Comparison of ENCODE assay signal across 10 cellular contexts in genomic region chr1:230191079-230191478, GRCh38.
DNase-seq lines count a peak whose midpoint lies in the region; ATAC-seq and TF ChIP-seq lines count a peak whose summit lies in the region.
"Had no signal": no experiment of that assay in that cellular context is flagged by ENCODE, and none has a peak within 500 bp of the region (broad histone marks: within the 10 kb centered on the region; RNA-seq: fewer than 3 reads in every experiment).

No MANE protein-coding gene starts in this region.

- DNase-seq in NCI-H510A treated with DMSO at 0.1 percent for 48 hours (lab: John Stamatoyannopoulos, UW) (peak; percentile 37), NCI-H510A (lab: John Stamatoyannopoulos, UW) (no peak), dorsolateral prefrontal cortex (peak in 3 of 10 donors; percentile 58 to 72 (median 64)), medulla oblongata (ENCODE audit: extremely low spot score) (peak; percentile 91), uterus (peak; percentile 44 to 72), breast epithelium (ENCODE audit: low spot score in 2 of 2) (no peak)
- DNase-seq: activated T-cell treated with anti-CD3 and anti-CD28 coated beads, Interleukin-2, amount 50 U/mL, for 4 hours; PC-3 had no signal

- H3K4me3 ChIP-seq in dorsolateral prefrontal cortex: no peak overlapping the region
- H3K4me3 ChIP-seq in uterus: no peak overlapping the region
- no peak overlapping the region for H3K4me3 ChIP-seq in breast epithelium

- intact Hi-C loops in dorsolateral prefrontal cortex (cut with DNase I): no loop called here
- intact Hi-C loops in uterus (cut with DNase I; ENCODE audit: low total_unique reads): no loop called here
- intact Hi-C loops in breast epithelium (cut with DNase I; ENCODE audit: low total_unique reads): no loop called here

- ATAC-seq in HG02588 (IDR thresholded peaks at IDR 0.05; ENCODE audit: unreplicated experiment) (no peak), HG03439 (IDR thresholded peaks at IDR 0.05; ENCODE audit: unreplicated experiment) (no peak)
- ATAC-seq: activated T-cell treated with anti-CD3 and anti-CD28 coated beads, Interleukin-2, amount 50 U/mL, for 4 hours; PC-3 had no signal

- H3K27me3 ChIP-seq in dorsolateral prefrontal cortex (no peaks in the 10 kb centered on the region), uterus (no peaks in the 10 kb centered on the region), breast epithelium (no peaks in the 10 kb centered on the region)

- TF ChIP-seq POLR2A in uterus (IDR thresholded peaks at IDR 0.05): no peak
- TF ChIP-seq POLR2A in breast epithelium (IDR thresholded peaks at IDR 0.05): no peak

- H3K4me1 ChIP-seq in uterus (no peaks in the 10 kb centered on the region), breast epithelium (no peaks in the 10 kb centered on the region)

- H3K9me3 ChIP-seq in uterus (no peaks in the 10 kb centered on the region), breast epithelium (no peaks in the 10 kb centered on the region)

- H3K36me3 ChIP-seq in uterus (no peaks in the 10 kb centered on the region), breast epithelium (no peaks in the 10 kb centered on the region)

- H3K27ac ChIP-seq in dorsolateral prefrontal cortex (peak overlapping the region in 43 of 59 donors; percentile 1 to 80 (median 59)), uterus (peak overlapping the region; percentile 30 to 64), breast epithelium (peak overlapping the region in 1 of 2 donors; percentile 23)

- TF ChIP-seq CTCF in dorsolateral prefrontal cortex (IDR thresholded peaks at IDR 0.05 in 54 of 56, conservative IDR thresholded peaks at IDR 0.05 in 2 of 56; ENCODE audit: low read depth in 1 of 56, partially characterized antibody in 56 of 56) (no peak), uterus (IDR thresholded peaks at IDR 0.05) (no peak), breast epithelium (IDR thresholded peaks at IDR 0.05) (no peak)

Comparison
In these comparisons a context has a peak if more than half of its experiments do, and no peak if none do; other contexts are left out.
1. DNase-seq: peak in NCI-H510A treated with DMSO at 0.1 percent for 48 hours (single experiment), medulla oblongata (single experiment) and uterus (2 of 2); none in NCI-H510A (single experiment) and breast epithelium (0 of 2).